In genomic region chr2:47629501-47630460, GRCh38 we compare ENCODE assay signal across 18 cellular contexts. TPM values are rescaled to one million over a fixed set of nuclear protein-coding genes. Genes with fewer than 3 reads are reported as not detected.
DNase-seq lines count a peak whose midpoint lies in the region; ATAC-seq and TF ChIP-seq lines count a peak whose summit lies in the region.
"Had no signal": no experiment of that assay in that cellular context is flagged by ENCODE, and none has a peak within 500 bp of the region (broad histone marks: within the 10 kb centered on the region; RNA-seq: fewer than 3 reads in every experiment).

No MANE protein-coding gene starts in this region.

- no peak overlapping the region for H2BK15ac ChIP-seq in neuronal stem cell (ENCODE audit: low read length)

- H3K27me3 ChIP-seq in neuronal stem cell (ENCODE audit: control insufficient read depth in 3 of 3, insufficient read depth in 3 of 3, low read depth in 1 of 3, low read length in 3 of 3) (no peaks in the 10 kb centered on the region), right atrium auricular region (no peaks in the 10 kb centered on the region)

- H3K4me1 Mint-ChIP-seq in activated naive CD8-positive, alpha-beta T cell treated with anti-CD3 and anti-CD28 coated beads, Interleukin-2, amount 50 U/mL, for 24 hours = no peaks in the 10 kb centered on the region

- H3K4me1 ChIP-seq in neuronal stem cell (ENCODE audit: control insufficient read depth in 2 of 2, insufficient read depth in 1 of 2, low read depth in 1 of 2, low read length in 2 of 2) = peaks cover 0 to 13% of the 10 kb centered on the region in 2 donors
- H3K4me1 ChIP-seq in right atrium auricular region = no peaks in the 10 kb centered on the region
- H3K4me1 ChIP-seq: HAP-1 had no signal

- peaks cover 0 to 7% of the 10 kb centered on the region in 2 donors for H3K9me3 ChIP-seq in neuronal stem cell (replicated peaks in 1 of 2; ENCODE audit: control insufficient read depth in 2 of 2, insufficient read depth in 1 of 2, low read depth in 1 of 2, low read length in 2 of 2)
- no peaks in the 10 kb centered on the region for H3K9me3 ChIP-seq in right atrium auricular region
- H3K9me3 ChIP-seq: HAP-1 had no signal

- H2AFZ ChIP-seq in neuronal stem cell (ENCODE audit: low read length) = no peak overlapping the region

- peak; percentile 4 for DNase-seq in activated effector memory CD4-positive, alpha-beta T cell treated with anti-CD3 and anti-CD28 coated beads, Interleukin-2, amount 50 U/mL, for 16 hours
- DNase-seq in activated effector memory CD4-positive, alpha-beta T cell treated with Interleukin-2 at 50 U/mL for 16 hours = no peak
- peak; percentile 86 for DNase-seq in cerebellum (ENCODE audit: low spot score)
- DNase-seq in neuronal stem cell (ENCODE audit: low spot score) = no peak
- no peak for DNase-seq in pons (ENCODE audit: low spot score)
- no peak for DNase-seq in activated naive CD8-positive, alpha-beta T cell treated with anti-CD3 and anti-CD28 coated beads, Interleukin-2, amount 50 U/mL, for 24 hours
- DNase-seq in right atrium auricular region (ENCODE audit: low spot score) = no peak
- DNase-seq: DMS79 treated with DMSO at 0.1 percent for 48 hours, KBM-7, NCI-H1105 treated with DMSO at 0.1 percent for 48 hours, NCI-H1694 treated with DMSO at 0.1 percent for 48 hours, NCI-H774, PC-3, SIG-M5 had no signal

- H2BK5ac ChIP-seq in neuronal stem cell (ENCODE audit: low read length) = no peak overlapping the region

- H3K14ac ChIP-seq in neuronal stem cell (ENCODE audit: low read length) = no peak overlapping the region

- no peak overlapping the region for H3K4me2 ChIP-seq in neuronal stem cell (ENCODE audit: insufficient read depth, low read length, poor library complexity, severe bottlenecking)

- H3K18ac ChIP-seq in neuronal stem cell (ENCODE audit: low read length) = peak overlapping the region; percentile 79

- no peak overlapping the region for H3K27ac ChIP-seq in neuronal stem cell (replicated peaks; ENCODE audit: low read length)
- no peak overlapping the region for H3K27ac ChIP-seq in right atrium auricular region
- H3K27ac ChIP-seq: RWPE1 had no signal

- TF ChIP-seq CTCF in right atrium auricular region (IDR thresholded peaks at IDR 0.05) = no peak

- no peak overlapping the region for H4K91ac ChIP-seq in neuronal stem cell (ENCODE audit: low read depth, low read length, poor library complexity)

- no peak overlapping the region for H3K9ac ChIP-seq in neuronal stem cell (ENCODE audit: low read depth, low read length, poor library complexity)

- no peak overlapping the region for H2AK5ac ChIP-seq in neuronal stem cell (ENCODE audit: low read depth, low read length)

- no peaks in the 10 kb centered on the region for H3K36me3 ChIP-seq in neuronal stem cell (replicated peaks in 1 of 2; ENCODE audit: control insufficient read depth in 2 of 2, insufficient read depth in 2 of 2, low read length in 2 of 2)
- no peaks in the 10 kb centered on the region for H3K36me3 ChIP-seq in right atrium auricular region
- H3K36me3 ChIP-seq: HAP-1 had no signal

- no peak overlapping the region for H3K4ac ChIP-seq in neuronal stem cell (ENCODE audit: low read length)

- H3K36me3 Mint-ChIP-seq in activated naive CD8-positive, alpha-beta T cell treated with anti-CD3 and anti-CD28 coated beads, Interleukin-2, amount 50 U/mL, for 24 hours (ENCODE audit: low read depth) = no peaks in the 10 kb centered on the region

- WGBS in neuronal stem cell (ENCODE audit: extremely low coverage in 2 of 2, insufficient read length in 2 of 2, insufficient replicate concordance in 1 of 2), 2 donors = no CpG with 5 or more reads among the region's 7 CpGs

- no peak overlapping the region for H2BK12ac ChIP-seq in neuronal stem cell (ENCODE audit: low read length)

- H3K79me1 ChIP-seq in neuronal stem cell (ENCODE audit: low read depth, low read length) = no peaks in the 10 kb centered on the region

- no peak overlapping the region for H3K23ac ChIP-seq in neuronal stem cell (ENCODE audit: low read depth, low read length, poor library complexity)

- H3K4me3 Mint-ChIP-seq in activated naive CD8-positive, alpha-beta T cell treated with anti-CD3 and anti-CD28 coated beads, Interleukin-2, amount 50 U/mL, for 24 hours = no peak overlapping the region
- H3K4me3 Mint-ChIP-seq: B cell had no signal

- H4K8ac ChIP-seq in neuronal stem cell (ENCODE audit: low read depth, low read length) = no peak overlapping the region

- H3K9me3 Mint-ChIP-seq in activated naive CD8-positive, alpha-beta T cell treated with anti-CD3 and anti-CD28 coated beads, Interleukin-2, amount 50 U/mL, for 24 hours = no peaks in the 10 kb centered on the region

- H2BK120ac ChIP-seq in neuronal stem cell (ENCODE audit: low read depth, low read length) = no peak overlapping the region

- H3K4me3 ChIP-seq in neuronal stem cell (ENCODE audit: low read length in 2 of 2) = no peak overlapping the region
- no peak overlapping the region for H3K4me3 ChIP-seq in right atrium auricular region
- H3K4me3 ChIP-seq: HAP-1 had no signal

- peaks cover 8% of the 10 kb centered on the region for H3K27me3 Mint-ChIP-seq in activated naive CD8-positive, alpha-beta T cell treated with anti-CD3 and anti-CD28 coated beads, Interleukin-2, amount 50 U/mL, for 24 hours
- H3K27me3 Mint-ChIP-seq: B cell had no signal

- H3K27ac Mint-ChIP-seq in activated naive CD8-positive, alpha-beta T cell treated with anti-CD3 and anti-CD28 coated beads, Interleukin-2, amount 50 U/mL, for 24 hours = no peak overlapping the region
- H3K27ac Mint-ChIP-seq: B cell had no signal

- ATAC-seq in activated naive CD8-positive, alpha-beta T cell treated with anti-CD3 and anti-CD28 coated beads, Interleukin-2, amount 50 U/mL, for 24 hours = no peak
- ATAC-seq: PC-3 had no signal

RNA-seq across cellular contexts. Expression of gene KCNK12, which starts 59.0 kb away (rescaled TPM):
- 4.4 TPM for total RNA-seq in cerebellum
- polyA plus RNA-seq in neuronal stem cell (2013, experiment 1 of 2) = 7.9 TPM
- 7.8 TPM for polyA plus RNA-seq in neuronal stem cell (2013, experiment 2 of 2)
- total RNA-seq in right atrium auricular region = not detected
- total RNA-seq: A172 had no signal

Comparison
In these comparisons a context has a peak if more than half of its experiments do, and no peak if none do; other contexts are left out.
1. DNase-seq: peak in activated effector memory CD4-positive, alpha-beta T cell treated with anti-CD3 and anti-CD28 coated beads, Interleukin-2, amount 50 U/mL, for 16 hours (single experiment) and cerebellum (single experiment); none in activated effector memory CD4-positive, alpha-beta T cell treated with Interleukin-2 at 50 U/mL for 16 hours (single experiment), neuronal stem cell (single experiment), pons (single experiment), activated naive CD8-positive, alpha-beta T cell treated with anti-CD3 and anti-CD28 coated beads, Interleukin-2, amount 50 U/mL, for 24 hours (single experiment) and right atrium auricular region (single experiment).